Comparison of ENCODE assay signal across 29 cellular contexts in the genomic region with DNA sequence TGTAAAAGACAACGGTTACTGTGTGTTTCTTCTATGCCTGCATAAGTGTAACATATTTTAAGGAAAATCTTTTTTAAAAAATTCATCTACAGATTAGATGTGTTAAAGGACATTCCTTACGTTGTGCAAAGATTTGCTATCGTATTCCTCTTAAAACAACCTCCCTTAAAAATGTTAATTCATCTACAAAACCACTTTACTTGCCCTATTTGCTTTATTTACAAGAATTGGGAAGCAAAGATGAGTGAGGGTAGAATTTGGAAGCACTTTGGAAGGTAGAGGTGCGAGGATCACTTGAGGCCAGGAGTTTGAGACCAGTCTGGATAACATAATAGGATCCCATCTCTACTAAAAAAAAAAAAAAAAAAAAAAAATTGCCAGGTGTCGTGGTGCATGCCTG.
"Had no signal": no experiment of that assay in that cellular context is flagged by ENCODE, and none has a peak within 500 bp of the region (broad histone marks: within the 10 kb centered on the region; RNA-seq: fewer than 3 reads in every experiment).

No MANE protein-coding gene starts in this region.

- H3K36me3 ChIP-seq: colonic mucosa, esophagus muscularis mucosa, esophagus squamous epithelium, gastrocnemius medialis, gastroesophageal sphincter, heart left ventricle, heart right ventricle had no signal

- H3K27me3 Mint-ChIP-seq: dendritic cell treated with granulocyte-macrophage colony-stimulating factor and Interleukin-4, amounts not matched to agents 40 ng/mL and 50 ng/mL, for 4 days; effector memory CD8-positive, alpha-beta T cell had no signal

- H3K27ac ChIP-seq: colonic mucosa, coronary artery, dorsolateral prefrontal cortex, epithelial cell of prostate, esophagus muscularis mucosa, esophagus squamous epithelium, foreskin keratinocyte, gastrocnemius medialis, gastroesophageal sphincter, heart left ventricle, heart right ventricle had no signal

- H3K4me3 ChIP-seq: colonic mucosa, coronary artery, dorsolateral prefrontal cortex, esophagus muscularis mucosa, esophagus squamous epithelium, gastrocnemius medialis, gastroesophageal sphincter, heart left ventricle, heart right ventricle had no signal

- H3K9me3 ChIP-seq: colonic mucosa, esophagus muscularis mucosa, esophagus squamous epithelium, gastroesophageal sphincter had no signal

- DNase-seq: colonic mucosa; cortex of kidney; dermis blood vessel endothelial cell; dorsolateral prefrontal cortex; effector CD4-positive, alpha-beta T cell; effector CD8-positive, alpha-beta T cell; effector memory CD4-positive, alpha-beta T cell; effector memory CD8-positive, alpha-beta T cell; endodermal cell; erythroblast; esophagus squamous epithelium; foreskin fibroblast; foreskin keratinocyte; foreskin melanocyte; gastrocnemius medialis; glutamatergic neuron; head of caudate nucleus; heart left ventricle; heart right ventricle had no signal

- FAIRE-seq: colon, endometrium, endothelial cell of umbilical vein, frontal cortex had no signal

- H3K9me3 Mint-ChIP-seq: dendritic cell treated with granulocyte-macrophage colony-stimulating factor and Interleukin-4, amounts not matched to agents 40 ng/mL and 50 ng/mL, for 4 days; effector memory CD8-positive, alpha-beta T cell had no signal

- H3K4me1 ChIP-seq: colonic mucosa, esophagus muscularis mucosa, esophagus squamous epithelium, foreskin keratinocyte, gastrocnemius medialis, gastroesophageal sphincter, heart left ventricle, heart right ventricle had no signal

- H3K27me3 ChIP-seq: colonic mucosa, esophagus muscularis mucosa, foreskin keratinocyte, gastrocnemius medialis, heart left ventricle had no signal

- H3K4me3 Mint-ChIP-seq: dendritic cell treated with granulocyte-macrophage colony-stimulating factor and Interleukin-4, amounts not matched to agents 40 ng/mL and 50 ng/mL, for 4 days; effector memory CD8-positive, alpha-beta T cell; endodermal cell had no signal

- ATAC-seq: effector memory CD8-positive, alpha-beta T cell; esophagus mucosa; foreskin keratinocyte; gastrocnemius medialis; gastroesophageal sphincter; heart left ventricle; heart right ventricle had no signal

- H3K27ac Mint-ChIP-seq: dendritic cell treated with granulocyte-macrophage colony-stimulating factor and Interleukin-4, amounts not matched to agents 40 ng/mL and 50 ng/mL, for 4 days; effector memory CD8-positive, alpha-beta T cell; endodermal cell had no signal
